Comparison of ENCODE assay signal across 8 cellular contexts in genomic region chr22:31245998-31246397, GRCh38. TPM values are rescaled to one million over a fixed set of nuclear protein-coding genes. Genes with fewer than 3 reads are reported as not detected.
DNase-seq lines count a peak whose midpoint lies in the region; ATAC-seq, FAIRE-seq and TF ChIP-seq lines count a peak whose summit lies in the region.
"Not testable (repeated sequence)": the region's sequence is repeated elsewhere in the genome, so short reads cannot be mapped to it uniquely, and the experiment has no call there.

No MANE protein-coding gene starts in this region.

- not testable (repeated sequence) for H3K27me3 ChIP-seq in CD4-positive, CD25-positive, alpha-beta regulatory T cell (ENCODE audit: control insufficient read depth, insufficient read depth, low read length); SK-N-SH (ENCODE audit: insufficient read depth); astrocyte (ENCODE audit: insufficient read depth, low read length); neural progenitor cell; smooth muscle cell (ENCODE audit: low read depth)

- FAIRE-seq in astrocyte (lab: Jason Lieb, UNC) = not testable (repeated sequence)

- not testable (repeated sequence) for H3K9me3 Mint-ChIP-seq in CD4-positive, CD25-positive, alpha-beta regulatory T cell; astrocyte (ENCODE audit: unreplicated experiment); chondrocyte (ENCODE audit: low read depth); neural progenitor cell

- not testable (repeated sequence) for H3K9me3 ChIP-seq in CD4-positive, CD25-positive, alpha-beta regulatory T cell (ENCODE audit: control insufficient read depth in 2 of 2, low read length in 2 of 2); SK-N-SH; astrocyte (ENCODE audit: insufficient read depth, low read depth, low read length); mesodermal cell (ENCODE audit: control insufficient read depth, low read length); neural progenitor cell (ENCODE audit: low read depth); smooth muscle cell (replicated peaks; ENCODE audit: low read depth)

- not testable (repeated sequence) for ATAC-seq in CD4-positive, CD25-positive, alpha-beta regulatory T cell (ENCODE audit: low read depth in 2 of 2)

- 95% methylated on average over 8 of the region's 12 CpGs for WGBS in SK-N-SH (ENCODE audit: low lambda C conversion rate)
- 93 to 100% methylated on average over 2 to 3 of the region's 12 CpGs for WGBS in mesodermal cell (ENCODE audit: insufficient coverage in 2 of 2), 2 experiments
- WGBS in smooth muscle cell (ENCODE audit: low lambda C conversion rate) = 84% methylated on average over 12 of the region's 12 CpGs

- H3F3A ChIP-seq in SK-N-SH (replicated peaks; ENCODE audit: insufficient read depth) (peaks cover 51% of the 10 kb centered on the region), neural progenitor cell (ENCODE audit: low read depth) (peaks cover 19% of the 10 kb centered on the region), smooth muscle cell (ENCODE audit: low read depth) (peaks cover 37% of the 10 kb centered on the region)

- H3K27ac Mint-ChIP-seq in CD4-positive, CD25-positive, alpha-beta regulatory T cell; neural progenitor cell: not testable (repeated sequence)
- H3K27ac Mint-ChIP-seq in astrocyte (ENCODE audit: unreplicated experiment) (peak overlapping the region; percentile 100), chondrocyte (ENCODE audit: unreplicated experiment) (peak overlapping the region; percentile 61)

- H3K9ac ChIP-seq in SK-N-SH; astrocyte (ENCODE audit: low read length); neural progenitor cell; smooth muscle cell (ENCODE audit: low read depth): not testable (repeated sequence)

- not testable (repeated sequence) for H4K20me1 ChIP-seq in SK-N-SH (ENCODE audit: insufficient read depth)
- H4K20me1 ChIP-seq in astrocyte (ENCODE audit: insufficient read depth, low read length) (peaks cover 25% of the 10 kb centered on the region), neural progenitor cell (ENCODE audit: low read depth) (peaks cover 22% of the 10 kb centered on the region), smooth muscle cell (ENCODE audit: low read depth) (peaks cover 12% of the 10 kb centered on the region)

- CTCF ChIA-PET in RWPE1 (lab: Yijun Ruan, JAX) = interaction anchor here (0.6 kb wide), 1 partner anchor 39 kb away, joined by 3 read pairs; no protein-coding TSS in a partner anchor
- CTCF ChIA-PET in SK-N-SH (lab: Yijun Ruan, JAX) = interaction anchor here (1.0 to 8.1 kb wide), 3 partner anchors 25 to 157 kb away, joined by 3 to 85 read pairs (median 50); partner anchors contain the start of gene LIMK2

- H3K36me3 Mint-ChIP-seq in CD4-positive, CD25-positive, alpha-beta regulatory T cell = peaks cover 11% of the 10 kb centered on the region
- not testable (repeated sequence) for H3K36me3 Mint-ChIP-seq in astrocyte (ENCODE audit: low read depth, unreplicated experiment); chondrocyte (ENCODE audit: low read depth); neural progenitor cell

- H3K4me1 Mint-ChIP-seq in CD4-positive, CD25-positive, alpha-beta regulatory T cell = peaks cover 30 to 87% (median 58%) of the 10 kb centered on the region in 4 donors
- H3K4me1 Mint-ChIP-seq in astrocyte (ENCODE audit: low read depth, unreplicated experiment) = peaks cover 66% of the 10 kb centered on the region
- H3K4me1 Mint-ChIP-seq in chondrocyte (ENCODE audit: low read depth) = peaks cover 83% of the 10 kb centered on the region
- peaks cover 43% of the 10 kb centered on the region for H3K4me1 Mint-ChIP-seq in neural progenitor cell

- not testable (repeated sequence) for H2AFZ ChIP-seq in SK-N-SH (ENCODE audit: low read depth); astrocyte (ENCODE audit: low read depth, low read length); neural progenitor cell (replicated peaks); smooth muscle cell (ENCODE audit: low read depth)

- H3K79me2 ChIP-seq in SK-N-SH (ENCODE audit: insufficient read depth) (peaks cover 72% of the 10 kb centered on the region), astrocyte (ENCODE audit: insufficient read depth, low read length) (peaks cover 28% of the 10 kb centered on the region), neural progenitor cell (ENCODE audit: low read depth) (peaks cover 21% of the 10 kb centered on the region), smooth muscle cell (ENCODE audit: low read depth) (peaks cover 25% of the 10 kb centered on the region)

- DNase-seq in CD4-positive, CD25-positive, alpha-beta regulatory T cell; RWPE1 (ENCODE audit: low spot score); SK-N-SH; astrocyte (ENCODE audit: low read depth); chondrocyte (ENCODE audit: low spot score); neural progenitor cell (ENCODE audit: low spot score); smooth muscle cell (lab: John Stamatoyannopoulos, UW; ENCODE audit: unreplicated experiment): not testable (repeated sequence)

- H3K27me3 Mint-ChIP-seq in CD4-positive, CD25-positive, alpha-beta regulatory T cell; astrocyte (ENCODE audit: low read depth, unreplicated experiment); chondrocyte (ENCODE audit: low read depth); neural progenitor cell (ENCODE audit: insufficient read depth, low read depth): not testable (repeated sequence)

- POLR2A ChIA-PET in RWPE1 (lab: Yijun Ruan, JAX; ENCODE audit: low non-redundant PET); SK-N-SH (lab: Yijun Ruan, JAX): not testable (repeated sequence)

- H3K9me2 ChIP-seq in SK-N-SH = not testable (repeated sequence)

- H3K4me3 ChIP-seq in CD4-positive, CD25-positive, alpha-beta regulatory T cell (ENCODE audit: low read depth, low read length); SK-N-SH (ENCODE audit: low read depth in 2 of 2, low read length in 1 of 2); astrocyte (ENCODE audit: insufficient read depth, low read depth, low read length); mesodermal cell (ENCODE audit: extremely low read depth, insufficient read depth, low read length, poor library complexity, severe bottlenecking); neural progenitor cell; smooth muscle cell: not testable (repeated sequence)

- TF ChIP-seq RAD21 in SK-N-SH (IDR thresholded peaks at IDR 0.05; ENCODE audit: low read length) = not testable (repeated sequence)

- not testable (repeated sequence) for TF ChIP-seq CTCF in RWPE1 (conservative IDR thresholded peaks at IDR 0.05; ENCODE audit: low read depth); SK-N-SH (IDR thresholded peaks at IDR 0.05); astrocyte (IDR thresholded peaks at IDR 0.05; ENCODE audit: insufficient read depth, low read depth, low read length); chondrocyte (IDR thresholded peaks at IDR 0.05); neural progenitor cell (IDR thresholded peaks at IDR 0.05); smooth muscle cell (IDR thresholded peaks at IDR 0.05; ENCODE audit: borderline replicate concordance, insufficient read depth, poor library complexity, severe bottlenecking)

- H3K36me3 ChIP-seq in CD4-positive, CD25-positive, alpha-beta regulatory T cell (ENCODE audit: control insufficient read depth, insufficient read depth, low read length); SK-N-SH (replicated peaks in 1 of 2; ENCODE audit: control insufficient read depth in 1 of 2, insufficient read depth in 2 of 2, low read length in 1 of 2); astrocyte (ENCODE audit: insufficient read depth, low read length); mesodermal cell (ENCODE audit: control insufficient read depth, insufficient read depth, low read length); neural progenitor cell; smooth muscle cell (ENCODE audit: low read depth): not testable (repeated sequence)

- peak overlapping the region; percentile 50 for H3K27ac ChIP-seq in CD4-positive, CD25-positive, alpha-beta regulatory T cell (ENCODE audit: insufficient read depth, low read length, poor library complexity, severe bottlenecking)
- peak overlapping the region; percentile 30; the same call in 1 of the 2 replicates for H3K27ac ChIP-seq in RWPE1
- H3K27ac ChIP-seq in SK-N-SH (ENCODE audit: low read depth in 2 of 2, low read length in 1 of 2) = peak overlapping the region; percentile 88 to 99
- H3K27ac ChIP-seq in astrocyte (ENCODE audit: low read depth, low read length); neural progenitor cell: not testable (repeated sequence)
- H3K27ac ChIP-seq in mesodermal cell (ENCODE audit: low read depth, low read length, severe bottlenecking) = peak overlapping the region; percentile 73
- peak overlapping the region; percentile 92 for H3K27ac ChIP-seq in smooth muscle cell (ENCODE audit: low read depth)

- not testable (repeated sequence) for TF ChIP-seq EP300 in SK-N-SH (IDR thresholded peaks at IDR 0.05; ENCODE audit: borderline replicate concordance in 1 of 2, low read depth in 1 of 2, low read length in 1 of 2)

- not testable (repeated sequence) for H3K4me2 ChIP-seq in SK-N-SH; astrocyte (ENCODE audit: low read length); neural progenitor cell; smooth muscle cell

- H3K4me3 Mint-ChIP-seq in CD4-positive, CD25-positive, alpha-beta regulatory T cell = peak overlapping the region in 2 of 4 donors; percentile 7 to 70
- not testable (repeated sequence) for H3K4me3 Mint-ChIP-seq in astrocyte (ENCODE audit: unreplicated experiment); chondrocyte (ENCODE audit: unreplicated experiment)
- H3K4me3 Mint-ChIP-seq in neural progenitor cell = peak overlapping the region; percentile 35

- H3K4me1 ChIP-seq in CD4-positive, CD25-positive, alpha-beta regulatory T cell (ENCODE audit: control insufficient read depth, insufficient read depth, low read length, poor library complexity, severe bottlenecking) = peaks cover 83% of the 10 kb centered on the region
- peaks cover 34 to 67% of the 10 kb centered on the region in 2 experiments for H3K4me1 ChIP-seq in SK-N-SH (ENCODE audit: control insufficient read depth in 1 of 2, insufficient read depth in 2 of 2, low read depth in 1 of 2, low read length in 1 of 2)
- peaks cover 71% of the 10 kb centered on the region for H3K4me1 ChIP-seq in astrocyte (ENCODE audit: insufficient read depth, low read length)
- peaks cover 83% of the 10 kb centered on the region for H3K4me1 ChIP-seq in mesodermal cell (ENCODE audit: control insufficient read depth, insufficient read depth, low read length, poor library complexity, severe bottlenecking)
- H3K4me1 ChIP-seq in neural progenitor cell = peaks cover 22% of the 10 kb centered on the region
- peaks cover 43% of the 10 kb centered on the region for H3K4me1 ChIP-seq in smooth muscle cell (ENCODE audit: low read depth)

RNA-seq across cellular contexts. Expression of gene LIMK2, which starts 33.9 kb away (rescaled TPM):
- 42.4 TPM for total RNA-seq in CD4-positive, CD25-positive, alpha-beta regulatory T cell
- polyA plus RNA-seq in CD4-positive, CD25-positive, alpha-beta regulatory T cell = 10 to 100 TPM; 22.4 to 33.2 (median 24.9) TPM
- polyA plus RNA-seq in SK-N-SH (2012; rRNA removed) (9.8 and 10.7 TPM in 2 replicates), smooth muscle cell (85.7 and 141 TPM in 2 replicates)
- polyA plus RNA-seq in SK-N-SH (2012; cell fraction: cytosol; rRNA removed) = 8.0 and 8.6 TPM in 2 replicates
- 41.7 and 60.0 TPM in 2 replicates for polyA plus RNA-seq in SK-N-SH (2012; cell fraction: nucleus; rRNA removed)
- total RNA-seq in astrocyte (128 and 136 TPM in 2 replicates), chondrocyte (54.4 to 91.0 TPM (median 58.6 TPM) in 3 replicates), neural progenitor cell (ENCODE audit: low replicate concordance) (28.1 and 45.8 TPM in 2 replicates), smooth muscle cell (126 and 147 TPM in 2 replicates)
- 36.4 TPM for polyA plus RNA-seq in mesodermal cell (2013, experiment 1 of 2)
- 33.4 TPM for polyA plus RNA-seq in mesodermal cell (2013, experiment 2 of 2)

RNA-seq across cellular contexts. Expression of gene PIK3IP1, which starts 46.3 kb away (rescaled TPM):
- total RNA-seq in CD4-positive, CD25-positive, alpha-beta regulatory T cell = 534 TPM
- 100 to 1,000 TPM; 425 to 700 (median 557) TPM for polyA plus RNA-seq in CD4-positive, CD25-positive, alpha-beta regulatory T cell
- 8.6 and 11.3 TPM in 2 replicates for polyA plus RNA-seq in SK-N-SH (2012; rRNA removed)
- polyA plus RNA-seq in SK-N-SH (2012; cell fraction: cytosol; rRNA removed) = 6.6 and 8.7 TPM in 2 replicates
- polyA plus RNA-seq in SK-N-SH (2012; cell fraction: nucleus; rRNA removed) = 9.5 and 13.2 TPM in 2 replicates
- 21.4 and 22.3 TPM in 2 replicates for total RNA-seq in astrocyte
- 5.0 to 6.8 TPM (median 5.6 TPM) in 3 replicates for total RNA-seq in chondrocyte
- 15.9 TPM for polyA plus RNA-seq in mesodermal cell (2013, experiment 1 of 2)
- 13.4 TPM for polyA plus RNA-seq in mesodermal cell (2013, experiment 2 of 2)
- 4.5 and 4.7 TPM in 2 replicates for total RNA-seq in neural progenitor cell (ENCODE audit: low replicate concordance)
- 12.6 and 16.9 TPM in 2 replicates for total RNA-seq in smooth muscle cell
- 20.2 and 26.3 TPM in 2 replicates for polyA plus RNA-seq in smooth muscle cell

Comparison
In these comparisons a context has a peak if more than half of its experiments do, and no peak if none do; other contexts are left out.
1. RNA of gene PIK3IP1, which starts 46.3 kb away (total RNA-seq): 534 TPM in CD4-positive, CD25-positive, alpha-beta regulatory T cell (single experiment); 21.4 to 22.3 TPM in astrocyte, 12.6 to 16.9 TPM in smooth muscle cell, 5.0 to 6.8 TPM in chondrocyte and 4.5 to 4.7 TPM in neural progenitor cell; every median in the first group is over 10 times any median in the second.